In the genomic region with DNA sequence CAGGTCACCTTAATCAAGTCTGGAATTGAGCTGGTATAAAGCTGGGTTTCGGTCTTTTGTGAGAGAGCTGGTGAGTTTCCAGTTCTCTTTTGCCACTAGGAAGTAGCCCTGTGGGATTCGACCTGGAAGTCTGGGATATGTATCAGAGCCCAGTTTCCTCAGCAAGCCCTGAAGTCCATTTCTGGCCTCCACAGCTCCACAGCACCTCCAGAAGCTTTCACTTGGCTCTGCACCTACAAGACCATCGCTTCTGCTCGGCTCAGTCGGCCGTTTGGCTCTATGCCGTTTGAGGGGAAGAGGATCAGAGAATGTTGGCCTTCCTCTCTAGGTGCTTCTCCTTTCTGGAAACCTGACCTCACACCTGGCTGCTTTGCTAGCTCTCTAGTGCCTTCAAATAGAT, we compare ENCODE assay signal across 8 cellular contexts.
A peak's percentile ranks its signal among the peaks of the same experiment; 100 is the strongest.
DNase-seq lines count a peak whose midpoint lies in the region; ATAC-seq, FAIRE-seq and TF ChIP-seq lines count a peak whose summit lies in the region.

No MANE protein-coding gene starts in this region.

- peaks cover 94% of the 10 kb centered on the region for H3K36me3 ChIP-seq in KOPT-K1 (ENCODE audit: insufficient read depth, low read length)
- H3K36me3 ChIP-seq in kidney (ENCODE audit: control insufficient read depth in 1 of 2, insufficient read depth in 2 of 2, low read length in 2 of 2) = no peaks in the 10 kb centered on the region
- no peaks in the 10 kb centered on the region for H3K36me3 ChIP-seq in thoracic aorta

- no peaks in the 10 kb centered on the region for H3K27me3 ChIP-seq in thoracic aorta (replicated peaks; ENCODE audit: insufficient read depth)

- no peaks in the 10 kb centered on the region for H3K27me3 Mint-ChIP-seq in brain

- no peak for FAIRE-seq in kidney (lab: Jason Lieb, UNC)

- H3K9me3 Mint-ChIP-seq in brain = peaks cover 0 to 4% (median 0%) of the 10 kb centered on the region in 5 experiments

- H3K4me3 ChIP-seq in kidney (ENCODE audit: low read length in 2 of 2) (no peak overlapping the region), thoracic aorta (peak overlapping the region; percentile 14)

- H3K4me1 ChIP-seq in kidney (ENCODE audit: control insufficient read depth in 1 of 2, insufficient read depth in 1 of 2, low read depth in 1 of 2, low read length in 2 of 2) = peaks cover 0 to 9% of the 10 kb centered on the region in 2 donors
- H3K4me1 ChIP-seq in thoracic aorta (ENCODE audit: control insufficient read depth in 1 of 2, low read depth in 2 of 2) = peaks cover 52 to 88% of the 10 kb centered on the region in 2 donors

- H3K9me3 ChIP-seq in KOPT-K1 (ENCODE audit: insufficient read depth, low read length, poor library complexity, severe bottlenecking) (no peaks in the 10 kb centered on the region), kidney (ENCODE audit: control insufficient read depth in 1 of 2, low read length in 2 of 2) (no peaks in the 10 kb centered on the region), thoracic aorta (no peaks in the 10 kb centered on the region)

- intact Hi-C loops in kidney (cut with DNase I) = no loop called here

- H3K36me3 Mint-ChIP-seq in brain = peaks cover 30% of the 10 kb centered on the region

- H3K4me1 Mint-ChIP-seq in brain = peaks cover 35% of the 10 kb centered on the region

- H3K4me3 Mint-ChIP-seq in brain = no peak overlapping the region

- peak; percentile 30 to 44 for TF ChIP-seq CTCF in brain (conservative IDR thresholded peaks at IDR 0.05)
- peak; percentile 43 for TF ChIP-seq CTCF in kidney (IDR thresholded peaks at IDR 0.05; ENCODE audit: borderline replicate concordance, extremely low read depth, insufficient read depth)
- peak; percentile 68 for TF ChIP-seq CTCF in thoracic aorta (IDR thresholded peaks at IDR 0.05)

- H3K9ac ChIP-seq in kidney (ENCODE audit: low read length in 2 of 2) = no peak overlapping the region

- no peak for DNase-seq in kidney
- DNase-seq in thoracic aorta (ENCODE audit: low spot score) = peak; percentile 42
- no peak for DNase-seq in activated gamma-delta T cell treated with Interleukin-2 at 50 U/mL for 16 hours

- H3K27ac ChIP-seq in KOPT-K1 (ENCODE audit: low read depth, low read length, poor library complexity, severe bottlenecking) (peak overlapping the region; percentile 5), kidney (ENCODE audit: low read depth in 2 of 2, low read length in 2 of 2) (no peak overlapping the region), thoracic aorta (peak overlapping the region; percentile 82 to 88)

- H3K27ac Mint-ChIP-seq in brain = peak overlapping the region in 3 of 5 experiments; percentile 42 to 65 (median 61)

- ATAC-seq in thoracic aorta (ENCODE audit: insufficient number of reproducible peaks, low FRiP score, low read depth) (no peak), GM18868 (IDR thresholded peaks at IDR 0.05; ENCODE audit: unreplicated experiment) (no peak), HG03439 (IDR thresholded peaks at IDR 0.05; ENCODE audit: unreplicated experiment) (no peak), GM21717 (IDR thresholded peaks at IDR 0.05; ENCODE audit: unreplicated experiment) (no peak)

Comparison
In these comparisons a context has a peak if more than half of its experiments do, and no peak if none do; other contexts are left out.
1. H3K27ac ChIP-seq: peak in KOPT-K1 (single experiment) and thoracic aorta (2 of 2); none in kidney (0 of 2).
2. Peak in every context shown above with its lines, with median percentiles within 50 percentile points of each other: CTCF ChIP-seq.